27 cellular contexts compared by ENCODE assay signal in the genomic region with DNA sequence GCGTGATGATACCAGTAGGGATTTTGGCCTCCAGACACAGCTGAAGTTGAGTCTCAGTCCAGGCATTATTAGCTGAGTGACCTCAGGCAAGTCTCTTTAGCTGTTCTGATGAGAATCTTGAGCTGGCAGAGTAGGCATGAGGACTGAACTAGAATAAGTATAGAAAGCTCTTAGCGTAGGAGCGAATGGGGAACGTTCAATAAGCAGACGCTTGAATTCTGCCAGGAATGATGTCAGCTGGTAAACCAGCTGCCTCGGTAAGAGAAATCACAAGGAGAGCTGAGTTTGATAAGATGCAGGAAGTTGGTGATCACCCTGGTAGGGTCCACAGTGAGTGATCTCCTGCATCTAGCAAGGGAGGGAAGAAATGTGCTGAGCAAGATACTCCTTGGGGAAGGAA.
"Had no signal": no experiment of that assay in that cellular context is flagged by ENCODE, and none has a peak within 500 bp of the region (broad histone marks: within the 10 kb centered on the region; RNA-seq: fewer than 3 reads in every experiment).

No MANE protein-coding gene starts in this region.

- H3K36me3 Mint-ChIP-seq: naive thymus-derived CD8-positive, alpha-beta T cell; stimulated activated effector memory CD8-positive, alpha-beta T cell treated with anti-CD3 and anti-CD28 coated beads, Interleukin-12 subunit alpha, Interleukin-12 subunit beta, amount 100 ng/mL, for 72 hours had no signal

- DNase-seq: kidney; left colon; left lung; lower lobe of right lung; mammary epithelial cell; mesenchymal stem cell; naive thymus-derived CD8-positive, alpha-beta T cell; nucleus accumbens; pancreas; posterior cingulate gyrus; retina; right cardiac atrium; sigmoid colon; small intestine; spleen; stimulated activated CD4-positive, alpha-beta T cell treated with anti-CD3 and anti-CD28 coated beads, Interleukin-4, amount 100 ng/mL, for 24 hours; stimulated activated naive CD4-positive, alpha-beta T cell; testis; thyroid gland; transverse colon; upper lobe of left lung had no signal

- H3K27me3 ChIP-seq: pancreas, sigmoid colon, testis, thyroid gland, transverse colon, upper lobe of left lung, vagina had no signal

- H3K36me3 ChIP-seq: left lung, lower lobe of right lung, pancreas, prostate gland, sigmoid colon, spleen, thyroid gland, transverse colon, upper lobe of left lung, vagina had no signal

- FAIRE-seq: islet of Langerhans, kidney, pancreas, small intestine had no signal

- ATAC-seq: left colon; left lung; lower lobe of right lung; naive thymus-derived CD8-positive, alpha-beta T cell; pancreas; right cardiac atrium; stimulated activated effector memory CD8-positive, alpha-beta T cell treated with anti-CD3 and anti-CD28 coated beads, Interleukin-12 subunit alpha, Interleukin-12 subunit beta, amount 100 ng/mL, for 72 hours had no signal

- H3K9me3 Mint-ChIP-seq: nephron; stimulated activated effector memory CD8-positive, alpha-beta T cell treated with anti-CD3 and anti-CD28 coated beads, Interleukin-12 subunit alpha, Interleukin-12 subunit beta, amount 100 ng/mL, for 72 hours; stimulated activated naive CD8-positive, alpha-beta T cell treated with anti-CD3 and anti-CD28 coated beads, Interleukin-15, Interleukin-2, amounts not matched to agents 100 ng/mL and 50 ng/mL, for 24 hours had no signal

- H3K27ac Mint-ChIP-seq: naive thymus-derived CD8-positive, alpha-beta T cell; nephron; stimulated activated effector memory CD8-positive, alpha-beta T cell treated with anti-CD3 and anti-CD28 coated beads, Interleukin-12 subunit alpha, Interleukin-12 subunit beta, amount 100 ng/mL, for 72 hours; stimulated activated naive CD8-positive, alpha-beta T cell treated with anti-CD3 and anti-CD28 coated beads, Interleukin-15, Interleukin-2, amounts not matched to agents 100 ng/mL and 50 ng/mL, for 24 hours had no signal

- H3K4me1 ChIP-seq: pancreas, prostate gland had no signal

- H3K4me3 ChIP-seq: left lung, lower lobe of right lung, pancreas, prostate gland, sigmoid colon, spleen, testis, thyroid gland, transverse colon, upper lobe of left lung, vagina had no signal

- H3K4me3 Mint-ChIP-seq: naive thymus-derived CD8-positive, alpha-beta T cell; nephron; stimulated activated effector memory CD8-positive, alpha-beta T cell treated with anti-CD3 and anti-CD28 coated beads, Interleukin-12 subunit alpha, Interleukin-12 subunit beta, amount 100 ng/mL, for 72 hours; stimulated activated naive CD8-positive, alpha-beta T cell treated with anti-CD3 and anti-CD28 coated beads, Interleukin-15, Interleukin-2, amounts not matched to agents 100 ng/mL and 50 ng/mL, for 24 hours had no signal

- H3K9me3 ChIP-seq: left lung, lower lobe of right lung, pancreas, prostate gland, sigmoid colon, spleen, testis, thyroid gland, transverse colon, upper lobe of left lung, vagina had no signal
